ENCODE assay signal across 12 cellular contexts in genomic region chr11:130243816-130244215, GRCh38.
DNase-seq lines count a peak whose midpoint lies in the region; ATAC-seq, FAIRE-seq and TF ChIP-seq lines count a peak whose summit lies in the region.
"Had no signal": no experiment of that assay in that cellular context is flagged by ENCODE, and none has a peak within 500 bp of the region (broad histone marks: within the 10 kb centered on the region; RNA-seq: fewer than 3 reads in every experiment).

No MANE protein-coding gene starts in this region.

- H3K27ac ChIP-seq in liver (ENCODE audit: low read depth in 1 of 2, low read length in 2 of 2), result peak overlapping the region; percentile 14 to 49
- H3K27ac ChIP-seq in HepG2 (ENCODE audit: extremely low read length, insufficient read depth, low read length), result no peak overlapping the region
- H3K27ac ChIP-seq in right atrium auricular region, result no peak overlapping the region

- no peaks in the 10 kb centered on the region for H3K9me3 Mint-ChIP-seq in stimulated activated effector memory CD8-positive, alpha-beta T cell treated with anti-CD3 and anti-CD28 coated beads, Interleukin-12 subunit alpha, Interleukin-12 subunit beta, amount 100 ng/mL, for 72 hours
- H3K9me3 Mint-ChIP-seq in MCF 10A (ENCODE audit: unreplicated experiment), result no peaks in the 10 kb centered on the region
- H3K9me3 Mint-ChIP-seq: activated naive CD8-positive, alpha-beta T cell treated with anti-CD3 and anti-CD28 coated beads, Interleukin-2, amount 50 U/mL, for 24 hours; stimulated activated naive CD8-positive, alpha-beta T cell treated with anti-CD3 and anti-CD28 coated beads, Interleukin-15, Interleukin-2, amounts not matched to agents 100 ng/mL and 50 ng/mL, for 24 hours had no signal

- no peak for TF ChIP-seq EP300 in HepG2 (IDR thresholded peaks at IDR 0.05; ENCODE audit: low read depth in 2 of 2, low read length in 2 of 2)
- no peak for TF ChIP-seq EP300 in HepG2 (CRISPR knock-in tag; IDR thresholded peaks at IDR 0.05; ENCODE audit: borderline replicate concordance)

- TF ChIP-seq CTCF in liver (IDR thresholded peaks at IDR 0.05; ENCODE audit: low read depth, low read length, missing input control) (no peak), HepG2 (CRISPR knock-in tag; IDR thresholded peaks at IDR 0.05) (no peak), MCF 10A (IDR thresholded peaks at IDR 0.05; ENCODE audit: unreplicated experiment) (no peak), right atrium auricular region (IDR thresholded peaks at IDR 0.05) (no peak)

- H3K4me1 Mint-ChIP-seq in stimulated activated effector memory CD8-positive, alpha-beta T cell treated with anti-CD3 and anti-CD28 coated beads, Interleukin-12 subunit alpha, Interleukin-12 subunit beta, amount 100 ng/mL, for 72 hours, result peaks cover 37% of the 10 kb centered on the region
- peaks cover 6% of the 10 kb centered on the region for H3K4me1 Mint-ChIP-seq in MCF 10A (ENCODE audit: insufficient read depth, unreplicated experiment)

- WGBS in liver, result 10% methylated on average over 2 of the region's 2 CpGs
- WGBS in HepG2 (ENCODE audit: low lambda C conversion rate), result 96% methylated on average over 2 of the region's 2 CpGs

- H3K79me2 ChIP-seq in HepG2 (ENCODE audit: insufficient read depth, low read length), result no peaks in the 10 kb centered on the region

- no peak for TF ChIP-seq POLR2A in HepG2 (IDR thresholded peaks at IDR 0.05; ENCODE audit: insufficient read depth in 1 of 2, low read depth in 2 of 2, low read length in 2 of 2)

- peak overlapping the region; percentile 35 for H3K4me3 Mint-ChIP-seq in stimulated activated effector memory CD8-positive, alpha-beta T cell treated with anti-CD3 and anti-CD28 coated beads, Interleukin-12 subunit alpha, Interleukin-12 subunit beta, amount 100 ng/mL, for 72 hours
- H3K4me3 Mint-ChIP-seq in MCF 10A (ENCODE audit: unreplicated experiment), result no peak overlapping the region
- H3K4me3 Mint-ChIP-seq: activated naive CD8-positive, alpha-beta T cell treated with anti-CD3 and anti-CD28 coated beads, Interleukin-2, amount 50 U/mL, for 24 hours had no signal

- H2AFZ ChIP-seq in HepG2 (ENCODE audit: low read length), result no peak overlapping the region

- H3K36me3 ChIP-seq in liver (ENCODE audit: control insufficient read depth in 4 of 4, insufficient read depth in 3 of 4, low read depth in 1 of 4, low read length in 3 of 4), result peaks cover 0 to 2% (median 0%) of the 10 kb centered on the region in 4 donors
- H3K36me3 ChIP-seq in HepG2 (replicated peaks in 1 of 2; ENCODE audit: control insufficient read depth in 1 of 2, insufficient read depth in 2 of 2, low read length in 2 of 2), result peaks cover 3 to 15% of the 10 kb centered on the region in 2 experiments; a peak in 2 of 5 replicates
- peaks cover 8% of the 10 kb centered on the region for H3K36me3 ChIP-seq in right atrium auricular region

- intact Hi-C loops in HepG2 (cut with micrococcal nuclease; ENCODE audit: unreplicated experiment) (loop anchor here (1.0 kb wide), 1 partner anchor 21 kb away; no protein-coding TSS in a partner anchor), left ventricle myocardium superior (cut with micrococcal nuclease) (no loop called here), MCF 10A (cut with micrococcal nuclease) (no loop called here)

- TF ChIP-seq RAD21 in liver (IDR thresholded peaks at IDR 0.05) (no peak), HepG2 (CRISPR knock-in tag; IDR thresholded peaks at IDR 0.05) (no peak)

- POLR2A ChIA-PET in HepG2 (lab: Yijun Ruan, JAX) (no interaction called here), MCF 10A (lab: Yijun Ruan, JAX) (no interaction called here)

- no peaks in the 10 kb centered on the region for H3K9me3 ChIP-seq in liver (ENCODE audit: control insufficient read depth in 4 of 4, low read length in 3 of 4)
- H3K9me3 ChIP-seq in HepG2 (ENCODE audit: low read length), result no peaks in the 10 kb centered on the region
- H3K9me3 ChIP-seq in right atrium auricular region, result no peaks in the 10 kb centered on the region

- FAIRE-seq in HepG2 (lab: Jason Lieb, UNC), result no peak

- H3K36me3 Mint-ChIP-seq in stimulated activated effector memory CD8-positive, alpha-beta T cell treated with anti-CD3 and anti-CD28 coated beads, Interleukin-12 subunit alpha, Interleukin-12 subunit beta, amount 100 ng/mL, for 72 hours, result peaks cover 18% of the 10 kb centered on the region
- peaks cover 28% of the 10 kb centered on the region for H3K36me3 Mint-ChIP-seq in MCF 10A (ENCODE audit: insufficient read depth, unreplicated experiment)

- H3K27me3 Mint-ChIP-seq in MCF 10A (ENCODE audit: insufficient read depth, unreplicated experiment), result no peaks in the 10 kb centered on the region
- H3K27me3 Mint-ChIP-seq: activated naive CD8-positive, alpha-beta T cell treated with anti-CD3 and anti-CD28 coated beads, Interleukin-2, amount 50 U/mL, for 24 hours; stimulated activated naive CD8-positive, alpha-beta T cell treated with anti-CD3 and anti-CD28 coated beads, Interleukin-15, Interleukin-2, amounts not matched to agents 100 ng/mL and 50 ng/mL, for 24 hours had no signal

- ATAC-seq in HepG2, result no peak
- peak; percentile 88 for ATAC-seq in HG02623 (IDR thresholded peaks at IDR 0.05; ENCODE audit: unreplicated experiment)
- no peak for ATAC-seq in stimulated activated effector memory CD8-positive, alpha-beta T cell treated with anti-CD3 and anti-CD28 coated beads, Interleukin-12 subunit alpha, Interleukin-12 subunit beta, amount 100 ng/mL, for 72 hours
- no peak for ATAC-seq in left ventricle myocardium superior
- ATAC-seq: activated naive CD8-positive, alpha-beta T cell treated with anti-CD3 and anti-CD28 coated beads, Interleukin-2, amount 50 U/mL, for 24 hours had no signal

- H3K4me3 ChIP-seq in liver (ENCODE audit: low read depth in 1 of 3, low read length in 3 of 3), result peak overlapping the region in 1 of 3 donors; percentile 30
- H3K4me3 ChIP-seq in HepG2 (replicated peaks in 1 of 3; ENCODE audit: insufficient read depth in 1 of 3, low read depth in 2 of 3, low read length in 3 of 3), result no peak overlapping the region
- no peak overlapping the region for H3K4me3 ChIP-seq in right atrium auricular region

- in situ Hi-C loops in HepG2 (cut with HindIII; ENCODE audit: extremely low pct_ligation_motif_present, low pct_unique_long_range_greater_than_20kb), result no loop called here

- H3K9ac ChIP-seq in liver (ENCODE audit: low read depth in 1 of 2, low read length in 2 of 2) (peak overlapping the region in 1 of 2 donors; percentile 53), HepG2 (ENCODE audit: insufficient read depth, low read depth, low read length) (no peak overlapping the region)

- no peak overlapping the region for H3K4me2 ChIP-seq in HepG2 (ENCODE audit: low read depth, low read length)

- peak overlapping the region; percentile 48 for H3K27ac Mint-ChIP-seq in stimulated activated effector memory CD8-positive, alpha-beta T cell treated with anti-CD3 and anti-CD28 coated beads, Interleukin-12 subunit alpha, Interleukin-12 subunit beta, amount 100 ng/mL, for 72 hours
- no peak overlapping the region for H3K27ac Mint-ChIP-seq in MCF 10A (ENCODE audit: low read depth, unreplicated experiment)
- H3K27ac Mint-ChIP-seq: activated naive CD8-positive, alpha-beta T cell treated with anti-CD3 and anti-CD28 coated beads, Interleukin-2, amount 50 U/mL, for 24 hours; stimulated activated naive CD8-positive, alpha-beta T cell treated with anti-CD3 and anti-CD28 coated beads, Interleukin-15, Interleukin-2, amounts not matched to agents 100 ng/mL and 50 ng/mL, for 24 hours had no signal

- no TSS peak for BruUV-seq in HepG2 (replicated peaks; lab: Mats Ljungman, UMichigan)
- BruUV-seq in MCF 10A (replicated peaks; lab: Mats Ljungman, UMichigan), result no TSS peak

- peaks cover 0 to 22% (median 16%) of the 10 kb centered on the region in 4 donors for H3K4me1 ChIP-seq in liver (ENCODE audit: control insufficient read depth in 4 of 4, insufficient read depth in 4 of 4, low read length in 3 of 4)
- H3K4me1 ChIP-seq in HepG2 (ENCODE audit: insufficient read depth, low read length), result peaks cover 10% of the 10 kb centered on the region; the same call in 1 of the 2 replicates
- peaks cover 0 to 25% of the 10 kb centered on the region in 2 donors for H3K4me1 ChIP-seq in right atrium auricular region

- no peaks in the 10 kb centered on the region for H4K20me1 ChIP-seq in HepG2 (ENCODE audit: insufficient read depth, low read length)

- DNase-seq in HepG2 (ENCODE audit: low spot score), result no peak
- peak; percentile 9 for DNase-seq in M059J (ENCODE audit: low read depth)
- DNase-seq in stimulated activated effector memory CD8-positive, alpha-beta T cell treated with anti-CD3 and anti-CD28 coated beads, Interleukin-12 subunit alpha, Interleukin-12 subunit beta, amount 100 ng/mL, for 72 hours (ENCODE audit: low spot score in 2 of 2), result no peak
- no peak for DNase-seq in left ventricle myocardium superior
- DNase-seq in MCF 10A (ENCODE audit: unreplicated experiment), result no peak
- DNase-seq in right atrium auricular region (ENCODE audit: low spot score), result no peak
- DNase-seq: activated naive CD8-positive, alpha-beta T cell treated with anti-CD3 and anti-CD28 coated beads, Interleukin-2, amount 50 U/mL, for 24 hours; IMR-90; NK-92 treated with Interleukin-12 subunit alpha and Interleukin-12 subunit beta, amount 100 ng/mL, for 24 hours had no signal

- H3K27me3 ChIP-seq in liver (ENCODE audit: control insufficient read depth in 4 of 4, insufficient read depth in 4 of 4, low read length in 3 of 4) (no peaks in the 10 kb centered on the region), HepG2 (ENCODE audit: control insufficient read depth in 1 of 2, insufficient read depth in 2 of 2, low read length in 2 of 2) (no peaks in the 10 kb centered on the region), right atrium auricular region (no peaks in the 10 kb centered on the region)

- CTCF ChIA-PET in HepG2 (lab: Yijun Ruan, JAX; ENCODE audit: low intra/inter-chr PET ratio, low total read pairs) (no interaction called here), MCF 10A (lab: Yijun Ruan, JAX) (interaction anchor here (0.7 to 1.2 kb wide), 3 partner anchors 14 to 626 kb away, joined by 3 read pairs; no protein-coding TSS in a partner anchor)

TF ChIP-seq in liver, 16 proteins besides CTCF, POLR2A, EP300 and RAD21:
- TF ChIP-seq SP1 (IDR thresholded peaks at IDR 0.05), result peak; percentile 9
- TF ChIP-seq HNF4A (conservative IDR thresholded peaks at IDR 0.05), result peak in 1 of 2 donors; percentile 36
- TF ChIP-seq MAX (IDR thresholded peaks at IDR 0.05), result no peak

TF ChIP-seq in HepG2, 621 proteins besides CTCF, POLR2A, EP300 and RAD21 (continues in another document):
- TF ChIP-seq RXRB (CRISPR knock-in tag; IDR thresholded peaks at IDR 0.05; ENCODE audit: borderline replicate concordance) (no peak), ZNF44 (CRISPR knock-in tag; IDR thresholded peaks at IDR 0.05) (no peak), KDM4B (CRISPR knock-in tag; IDR thresholded peaks at IDR 0.05) (no peak)

Comparison
In these comparisons a context has a peak if more than half of its experiments do, and no peak if none do; other contexts are left out.
1. H3K27ac ChIP-seq: peak in liver (2 of 2); none in HepG2 (single experiment) and right atrium auricular region (0 of 2).